ENCODE assay signal across 21 cellular contexts in genomic region chr14:60087664-60088063, GRCh38.
"Had no signal": no experiment of that assay in that cellular context is flagged by ENCODE, and none has a peak within 500 bp of the region (broad histone marks: within the 10 kb centered on the region; RNA-seq: fewer than 3 reads in every experiment).

No MANE protein-coding gene starts in this region.

- DNase-seq: activated CD4-positive, alpha-beta T cell treated with anti-CD3 and anti-CD28 coated beads, Interleukin-2, amount 10 ng/mL, durations not matched to agents 24 days and 14 days; activated CD8-positive, alpha-beta T cell treated with anti-CD3 and anti-CD28 coated beads for 36 hours; activated naive CD4-positive, alpha-beta T cell treated with anti-CD3 and anti-CD28 coated beads, Interleukin-2, amount 10 ng/mL, durations not matched to agents 7 days and 5 days; activated naive CD8-positive, alpha-beta T cell treated with anti-CD3 and anti-CD28 coated beads, Interleukin-2, amount 50 U/mL, for 24 hours; activated T-cell treated with anti-CD3 and anti-CD28 coated beads, Interleukin-2, amount 50 U/mL, for 24 hours; aorta; brain microvascular endothelial cell; central memory CD4-positive, alpha-beta T cell; dorsolateral prefrontal cortex; endodermal cell; foreskin fibroblast; left ventricle myocardium inferior; mucosa of descending colon; naive B cell; right lobe of liver; small intestine; stimulated activated CD4-positive, alpha-beta T cell treated with anti-CD3 and anti-CD28 coated beads, Interleukin-15, amount 100 ng/mL, for 24 hours; stimulated activated CD4-positive, alpha-beta T cell treated with anti-CD3 and anti-CD28 coated beads, Interleukin-2, amount 100 ng/mL, for 48 hours; stimulated activated naive CD8-positive, alpha-beta T cell treated with anti-CD3 and anti-CD28 coated beads, Interleukin-15, amount 100 ng/mL, for 72 hours; T-helper 9 cell; trophoblast cell had no signal

- FAIRE-seq: small intestine had no signal
